Comparison of ENCODE assay signal across 11 cellular contexts in genomic region chr1:186819140-186819539, GRCh38. TPM values are rescaled to one million over a fixed set of nuclear protein-coding genes. Genes with fewer than 3 reads are reported as not detected.
DNase-seq lines count a peak whose midpoint lies in the region; ATAC-seq and TF ChIP-seq lines count a peak whose summit lies in the region.
"Had no signal": no experiment of that assay in that cellular context is flagged by ENCODE, and none has a peak within 500 bp of the region (broad histone marks: within the 10 kb centered on the region; RNA-seq: fewer than 3 reads in every experiment).

No MANE protein-coding gene starts in this region.

- H3K27me3 ChIP-seq in sigmoid colon (no peaks in the 10 kb centered on the region), neuronal stem cell (ENCODE audit: control insufficient read depth in 3 of 3, insufficient read depth in 3 of 3, low read depth in 1 of 3, low read length in 3 of 3) (no peaks in the 10 kb centered on the region), adrenal gland (no peaks in the 10 kb centered on the region)
- H3K27me3 ChIP-seq: upper lobe of left lung had no signal

- no peak overlapping the region for H2BK15ac ChIP-seq in neuronal stem cell (ENCODE audit: low read length)

- no peak overlapping the region for H3K4ac ChIP-seq in neuronal stem cell (ENCODE audit: low read length)

- peak; percentile 41 for DNase-seq in AG08395 (ENCODE audit: low spot score)
- DNase-seq in amniotic stem cell (lab: John Stamatoyannopoulos, UW) = peak; percentile 44
- no peak for DNase-seq in sigmoid colon
- no peak for DNase-seq in GM10248 (ENCODE audit: extremely low spot score)
- no peak for DNase-seq in neuronal stem cell (ENCODE audit: low spot score)
- DNase-seq in adrenal gland = no peak
- DNase-seq: CD8-positive, alpha-beta T cell; upper lobe of left lung had no signal

- no peak overlapping the region for H3K23ac ChIP-seq in neuronal stem cell (ENCODE audit: low read depth, low read length, poor library complexity)

- 72 to 82% methylated on average over 3 of the region's 3 CpGs for WGBS in sigmoid colon, 2 donors
- WGBS in neuronal stem cell (ENCODE audit: extremely low coverage in 2 of 2, insufficient read length in 2 of 2, insufficient replicate concordance in 1 of 2), 2 donors = no CpG with 5 or more reads among the region's 3 CpGs
- WGBS in adrenal gland, 4 donors = 42 to 60% (median 45%) methylated on average over 3 of the region's 3 CpGs

- TF ChIP-seq POLR2A in sigmoid colon (IDR thresholded peaks at IDR 0.05) (no peak), adrenal gland (IDR thresholded peaks at IDR 0.05) (no peak)

- H3K4me3 ChIP-seq in sigmoid colon = no peak overlapping the region
- H3K4me3 ChIP-seq in neuronal stem cell (ENCODE audit: low read length in 2 of 2) = no peak overlapping the region
- no peak overlapping the region for H3K4me3 ChIP-seq in adrenal gland
- H3K4me3 ChIP-seq: upper lobe of left lung had no signal

- no peak overlapping the region for H3K9ac ChIP-seq in neuronal stem cell (ENCODE audit: low read depth, low read length, poor library complexity)

- H3K9me3 ChIP-seq in sigmoid colon (no peaks in the 10 kb centered on the region), neuronal stem cell (replicated peaks in 1 of 2; ENCODE audit: control insufficient read depth in 2 of 2, insufficient read depth in 1 of 2, low read depth in 1 of 2, low read length in 2 of 2) (no peaks in the 10 kb centered on the region), adrenal gland (replicated peaks in 1 of 3) (no peaks in the 10 kb centered on the region)
- H3K9me3 ChIP-seq: upper lobe of left lung had no signal

- ATAC-seq in GM19468 (IDR thresholded peaks at IDR 0.05; ENCODE audit: extremely low read depth, unreplicated experiment) = peak; percentile 61
- ATAC-seq in HG03135 (IDR thresholded peaks at IDR 0.05; ENCODE audit: unreplicated experiment) = peak; percentile 74
- ATAC-seq: activated naive CD4-positive, alpha-beta T cell treated with anti-CD3 and anti-CD28 coated beads, Interleukin-2, amount 50 U/mL, for 72 hours; CD8-positive, alpha-beta T cell had no signal

- TF ChIP-seq EP300 in sigmoid colon (IDR thresholded peaks at IDR 0.05) = no peak

- H2AFZ ChIP-seq in neuronal stem cell (ENCODE audit: low read length) = no peak overlapping the region

- H3K36me3 ChIP-seq in sigmoid colon = no peaks in the 10 kb centered on the region
- no peaks in the 10 kb centered on the region for H3K36me3 ChIP-seq in neuronal stem cell (replicated peaks in 1 of 2; ENCODE audit: control insufficient read depth in 2 of 2, insufficient read depth in 2 of 2, low read length in 2 of 2)
- no peaks in the 10 kb centered on the region for H3K36me3 ChIP-seq in adrenal gland (replicated peaks in 1 of 2)
- H3K36me3 ChIP-seq: upper lobe of left lung had no signal

- H4K8ac ChIP-seq in neuronal stem cell (ENCODE audit: low read depth, low read length) = no peak overlapping the region

- CTCF ChIA-PET in GM10248 (lab: Yijun Ruan, JAX) = interaction anchor here (0.8 to 1.3 kb wide), 5 partner anchors 10 to 73 kb away, joined by 3 to 4 read pairs (median 3); partner anchors contain the start of gene PLA2G4A

- H3K14ac ChIP-seq in neuronal stem cell (ENCODE audit: low read length) = no peak overlapping the region

- H2BK12ac ChIP-seq in neuronal stem cell (ENCODE audit: low read length) = no peak overlapping the region

- no peak overlapping the region for H2BK5ac ChIP-seq in neuronal stem cell (ENCODE audit: low read length)

- H4K91ac ChIP-seq in neuronal stem cell (ENCODE audit: low read depth, low read length, poor library complexity) = no peak overlapping the region

- H2BK120ac ChIP-seq in neuronal stem cell (ENCODE audit: low read depth, low read length) = no peak overlapping the region

- intact Hi-C loops in sigmoid colon (cut with DNase I) (no loop called here), adrenal gland (cut with DNase I) (no loop called here)

- POLR2A ChIA-PET in GM10248 (lab: Yijun Ruan, JAX) = no interaction called here

- H3K79me1 ChIP-seq in neuronal stem cell (ENCODE audit: low read depth, low read length) = no peaks in the 10 kb centered on the region

- H3K27ac ChIP-seq in sigmoid colon (no peak overlapping the region), neuronal stem cell (replicated peaks; ENCODE audit: low read length) (no peak overlapping the region), adrenal gland (peak overlapping the region in 1 of 5 donors; percentile 45)
- H3K27ac ChIP-seq: upper lobe of left lung had no signal

- H3K18ac ChIP-seq in neuronal stem cell (ENCODE audit: low read length) = no peak overlapping the region

- no peaks in the 10 kb centered on the region for H3K4me1 ChIP-seq in sigmoid colon
- H3K4me1 ChIP-seq in neuronal stem cell (ENCODE audit: control insufficient read depth in 2 of 2, insufficient read depth in 1 of 2, low read depth in 1 of 2, low read length in 2 of 2) = no peaks in the 10 kb centered on the region
- H3K4me1 ChIP-seq in adrenal gland (replicated peaks in 1 of 2) = no peaks in the 10 kb centered on the region
- H3K4me1 ChIP-seq: upper lobe of left lung had no signal

- no peak overlapping the region for H3K4me2 ChIP-seq in neuronal stem cell (ENCODE audit: insufficient read depth, low read length, poor library complexity, severe bottlenecking)

- H2AK5ac ChIP-seq in neuronal stem cell (ENCODE audit: low read depth, low read length) = no peak overlapping the region

- TF ChIP-seq CTCF in sigmoid colon (IDR thresholded peaks at IDR 0.05) = no peak
- no peak for TF ChIP-seq CTCF in GM10248 (IDR thresholded peaks at IDR 0.05; ENCODE audit: control extremely low read depth, extremely low read depth, low read depth, missing control alignments)
- no peak for TF ChIP-seq CTCF in adrenal gland (IDR thresholded peaks at IDR 0.05)

RNA-seq across cellular contexts. Expression of gene PLA2G4A, which starts 9.6 kb away (rescaled TPM):
- total RNA-seq in sigmoid colon (10 to 100 TPM; 17.2 to 51.0 (median 29.0) TPM), adrenal gland (10 to 100 TPM; 12.3 to 53.1 (median 18.9) TPM)
- polyA plus RNA-seq in sigmoid colon (1 to 10 TPM; 3.2 to 5.0 (median 4.2) TPM), adrenal gland (10 to 100 TPM in 2 of 3 donors, 1 to 10 TPM in 1; 4.2 to 17.9 (median 10.1) TPM)
- 0.77 TPM for polyA plus RNA-seq in neuronal stem cell (2013, experiment 1 of 2)
- polyA plus RNA-seq in neuronal stem cell (2013, experiment 2 of 2) = 0.86 TPM
- total RNA-seq: CD8-positive, alpha-beta T cell had no signal

Comparison
In these comparisons a context has a peak if more than half of its experiments do, and no peak if none do; other contexts are left out.
1. DNase-seq: peak in AG08395 (single experiment) and amniotic stem cell (single experiment); none in sigmoid colon (single experiment), GM10248 (single experiment), neuronal stem cell (single experiment) and adrenal gland (0 of 7).